9 cellular contexts compared by ENCODE assay signal in the genomic region with DNA sequence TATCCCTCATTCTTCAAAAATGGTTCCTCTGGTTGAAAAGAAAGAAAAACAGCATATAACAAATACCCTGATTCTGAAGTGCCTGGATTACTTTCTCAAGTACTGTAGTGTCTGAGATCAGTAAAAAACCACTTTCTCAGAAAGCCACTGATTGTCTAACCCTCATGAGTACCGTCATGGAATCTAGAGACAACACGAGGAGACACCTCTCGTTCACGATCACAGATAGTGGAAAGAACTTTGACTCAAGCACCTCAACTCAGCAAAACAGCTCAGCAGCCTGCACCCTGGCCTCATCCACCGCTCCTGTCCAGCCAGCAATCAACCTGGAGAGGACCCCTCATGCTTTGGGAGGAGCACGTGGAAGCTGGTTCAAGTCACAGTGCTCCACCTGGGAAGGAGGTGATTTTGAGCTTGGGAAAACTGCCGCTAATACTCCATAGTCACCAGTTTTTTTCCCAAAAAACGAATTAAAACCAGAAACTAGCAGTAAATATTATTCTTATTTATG. TPM values are rescaled to one million over a fixed set of nuclear protein-coding genes. Genes with fewer than 3 reads are reported as not detected.
DNase-seq lines count a peak whose midpoint lies in the region; TF ChIP-seq lines count a peak whose summit lies in the region.
"Had no signal": no experiment of that assay in that cellular context is flagged by ENCODE, and none has a peak within 500 bp of the region (broad histone marks: within the 10 kb centered on the region; RNA-seq: fewer than 3 reads in every experiment).

No MANE protein-coding gene starts in this region.

- no peak for DNase-seq in SK-N-MC (ENCODE audit: low read depth, low spot score)
- DNase-seq in activated T-cell treated with anti-CD3 and anti-CD28 coated beads, Interleukin-2, amount 50 U/mL, for 48 hours = peak; percentile 63 to 67
- no peak for DNase-seq in stomach
- DNase-seq in left ventricle myocardium inferior = no peak
- no peak for DNase-seq in trophoblast cell
- DNase-seq in HCEC 1CT = no peak
- no peak for DNase-seq in suprapubic skin (ENCODE audit: low spot score in 2 of 2)
- DNase-seq: GOT3 had no signal

- peaks cover 3% of the 10 kb centered on the region for H3K27me3 ChIP-seq in mononuclear cell (ENCODE audit: insufficient read depth, low read length)
- peaks cover 0 to 11% (median 0%) of the 10 kb centered on the region in 3 donors for H3K27me3 ChIP-seq in stomach
- peaks cover 62% of the 10 kb centered on the region for H3K27me3 ChIP-seq in left ventricle myocardium inferior (ENCODE audit: low read depth)
- no peaks in the 10 kb centered on the region for H3K27me3 ChIP-seq in trophoblast cell (ENCODE audit: insufficient read depth, low read length)
- peaks cover 21% of the 10 kb centered on the region for H3K27me3 ChIP-seq in suprapubic skin

- intact Hi-C loops in stomach (cut with DNase I; ENCODE audit: low total_unique reads) = no loop called here
- intact Hi-C loops in left ventricle myocardium inferior (cut with micrococcal nuclease) = no loop called here

- H3K79me1 ChIP-seq in trophoblast cell (ENCODE audit: low read length) = no peaks in the 10 kb centered on the region

- no peaks in the 10 kb centered on the region for H3K36me3 ChIP-seq in SK-N-MC (ENCODE audit: insufficient read depth, low read length)
- H3K36me3 ChIP-seq in stomach = no peaks in the 10 kb centered on the region
- no peaks in the 10 kb centered on the region for H3K36me3 ChIP-seq in left ventricle myocardium inferior
- no peaks in the 10 kb centered on the region for H3K36me3 ChIP-seq in trophoblast cell (ENCODE audit: control insufficient read depth in 1 of 2, insufficient read depth in 2 of 2, low read length in 2 of 2)
- H3K36me3 ChIP-seq in suprapubic skin = no peaks in the 10 kb centered on the region

- TF ChIP-seq EP300 in stomach (IDR thresholded peaks at IDR 0.05) (no peak), suprapubic skin (IDR thresholded peaks at IDR 0.05) (no peak)

- no peak overlapping the region for H2AFZ ChIP-seq in trophoblast cell (ENCODE audit: insufficient read depth, low read length, poor library complexity)

- no peak overlapping the region for H3K27ac ChIP-seq in SK-N-MC
- H3K27ac ChIP-seq in stomach = peak overlapping the region in 3 of 5 donors; percentile 17 to 49 (median 40)
- no peak overlapping the region for H3K27ac ChIP-seq in left ventricle myocardium inferior (replicated peaks)
- no peak overlapping the region for H3K27ac ChIP-seq in trophoblast cell (ENCODE audit: low read depth, low read length)
- no peak overlapping the region for H3K27ac ChIP-seq in suprapubic skin

- H3K9me3 ChIP-seq in SK-N-MC (ENCODE audit: low read depth, low read length) = no peaks in the 10 kb centered on the region
- H3K9me3 ChIP-seq in mononuclear cell (ENCODE audit: low read depth, low read length) = no peaks in the 10 kb centered on the region
- H3K9me3 ChIP-seq in stomach = no peaks in the 10 kb centered on the region
- no peaks in the 10 kb centered on the region for H3K9me3 ChIP-seq in left ventricle myocardium inferior (replicated peaks)
- no peaks in the 10 kb centered on the region for H3K9me3 ChIP-seq in trophoblast cell (ENCODE audit: insufficient read depth, low read depth, low read length)
- no peaks in the 10 kb centered on the region for H3K9me3 ChIP-seq in suprapubic skin

- H3K4me1 ChIP-seq in mononuclear cell (ENCODE audit: insufficient read depth, low read length) (peaks cover 66% of the 10 kb centered on the region), stomach (peaks cover 17 to 42% (median 21%) of the 10 kb centered on the region in 4 donors), left ventricle myocardium inferior (peaks cover 14% of the 10 kb centered on the region), trophoblast cell (ENCODE audit: control insufficient read depth in 1 of 2, insufficient read depth in 2 of 2, low read length in 2 of 2) (peaks cover 6 to 10% of the 10 kb centered on the region in 2 experiments), suprapubic skin (peaks cover 26% of the 10 kb centered on the region)

- no peak overlapping the region for H3K4me2 ChIP-seq in trophoblast cell (ENCODE audit: low read length)

- H3K4me3 ChIP-seq in SK-N-MC (peak overlapping the region; percentile 2; the same call in 1 of the 2 replicates), mononuclear cell (ENCODE audit: low read length) (peak overlapping the region; percentile 46), stomach (peak overlapping the region in 1 of 4 donors; percentile 1), left ventricle myocardium inferior (no peak overlapping the region), trophoblast cell (ENCODE audit: low read depth, low read length) (no peak overlapping the region), suprapubic skin (no peak overlapping the region)

- H2BK120ac ChIP-seq in trophoblast cell (ENCODE audit: insufficient read depth, low read length, poor library complexity) = no peak overlapping the region

- 62 to 76% (median 69%) methylated on average over 8 of the region's 8 CpGs for WGBS in stomach, 5 donors
- no CpG with 5 or more reads among the region's 8 CpGs for WGBS in trophoblast cell (ENCODE audit: extremely low coverage, insufficient coverage, insufficient read length)
- WGBS in suprapubic skin = 86% methylated on average over 8 of the region's 8 CpGs

- no peak overlapping the region for H3K18ac ChIP-seq in trophoblast cell (ENCODE audit: low read length)

- TF ChIP-seq CTCF in stomach (IDR thresholded peaks at IDR 0.05) (no peak), left ventricle myocardium inferior (IDR thresholded peaks at IDR 0.05; ENCODE audit: borderline replicate concordance) (no peak), suprapubic skin (IDR thresholded peaks at IDR 0.05) (no peak)

- H3K14ac ChIP-seq in trophoblast cell (ENCODE audit: low read length) = no peak overlapping the region

- no peak overlapping the region for H2BK5ac ChIP-seq in trophoblast cell (ENCODE audit: low read depth, low read length, poor library complexity)

- no peak overlapping the region for H4K91ac ChIP-seq in trophoblast cell (ENCODE audit: low read depth, low read length)

- H3K79me2 ChIP-seq in trophoblast cell (ENCODE audit: control insufficient read depth, insufficient read depth, low read length, poor library complexity) = no peaks in the 10 kb centered on the region

- H4K8ac ChIP-seq in trophoblast cell (ENCODE audit: low read depth, low read length) = no peak overlapping the region

- TF ChIP-seq POLR2A in stomach (IDR thresholded peaks at IDR 0.05) = no peak
- TF ChIP-seq POLR2A in suprapubic skin (IDR thresholded peaks at IDR 0.05) = no peak

- H3K9ac ChIP-seq in SK-N-MC (ENCODE audit: insufficient read length) = no peak overlapping the region
- H3K9ac ChIP-seq in trophoblast cell (ENCODE audit: low read length) = no peak overlapping the region

- H3K23ac ChIP-seq in trophoblast cell (ENCODE audit: low read length) = no peak overlapping the region

- H3K4ac ChIP-seq in trophoblast cell (ENCODE audit: low read depth, low read length) = no peak overlapping the region

- H4K12ac ChIP-seq in trophoblast cell (ENCODE audit: low read depth, low read length) = no peak overlapping the region

- no peak overlapping the region for H2BK12ac ChIP-seq in trophoblast cell (ENCODE audit: low read length)

- no peak overlapping the region for H2AK5ac ChIP-seq in trophoblast cell (ENCODE audit: low read length)

RNA-seq across cellular contexts. Expression of a gene that starts 1.0 kb away (rescaled TPM):
- total RNA-seq in mononuclear cell (28.5 TPM), stomach (10 to 100 TPM in 2 of 5 donors, 1 to 10 TPM in 2, not detected in 1; 3.1 to 11.6 (median 7.4) TPM), left ventricle myocardium inferior (0.11 TPM), suprapubic skin (1 to 10 TPM in 1 of 4 donors, under 1 TPM in 2, not detected in 1; 0.42 to 1.6 (median 0.89) TPM)
- polyA plus RNA-seq in stomach = 1 to 10 TPM in 1 of 3 donors, under 1 TPM in 2; 0.44 to 1.1 (median 0.55) TPM
- polyA plus RNA-seq in trophoblast cell (2013) = 0.10 and 0.12 TPM in 2 replicates

Comparison
In these comparisons a context has a peak if more than half of its experiments do, and no peak if none do; other contexts are left out.
1. DNase-seq: peak in activated T-cell treated with anti-CD3 and anti-CD28 coated beads, Interleukin-2, amount 50 U/mL, for 48 hours (2 of 2); none in SK-N-MC (single experiment), stomach (single experiment), left ventricle myocardium inferior (single experiment), trophoblast cell (0 of 2), HCEC 1CT (single experiment) and suprapubic skin (0 of 2).
2. H3K27ac ChIP-seq: peak in stomach (3 of 5); none in SK-N-MC (single experiment), left ventricle myocardium inferior (single experiment), trophoblast cell (single experiment) and suprapubic skin (single experiment).
3. H3K4me3 ChIP-seq: peak in SK-N-MC (single experiment) and mononuclear cell (single experiment); none in left ventricle myocardium inferior (single experiment), trophoblast cell (single experiment) and suprapubic skin (single experiment).